23 cellular contexts compared by ENCODE assay signal in the genomic region with DNA sequence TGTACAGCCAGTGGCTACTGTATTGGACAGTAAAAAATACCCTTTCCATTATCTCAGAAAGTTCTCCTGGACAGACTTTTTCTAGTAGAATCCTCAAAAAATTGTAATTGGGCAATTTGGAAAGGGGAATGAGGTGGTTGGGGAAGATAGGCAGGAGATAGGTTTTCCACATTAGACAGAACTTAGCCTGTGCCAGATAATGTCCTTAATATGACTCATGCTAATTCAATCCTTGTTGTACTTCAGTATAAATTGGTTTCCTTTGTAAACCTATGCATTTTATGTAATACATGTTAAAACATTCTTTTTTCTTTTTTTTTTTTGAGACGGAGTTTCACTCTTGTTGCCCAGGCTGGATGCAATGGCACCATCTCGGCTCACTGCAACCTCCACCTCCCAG. TPM values are rescaled to one million over a fixed set of nuclear protein-coding genes. Genes with fewer than 3 reads are reported as not detected.
DNase-seq lines count a peak whose midpoint lies in the region; ATAC-seq, FAIRE-seq and TF ChIP-seq lines count a peak whose summit lies in the region.
"Had no signal": no experiment of that assay in that cellular context is flagged by ENCODE, and none has a peak within 500 bp of the region (broad histone marks: within the 10 kb centered on the region; RNA-seq: fewer than 3 reads in every experiment).

No MANE protein-coding gene starts in this region.

- no peak overlapping the region for H3K4me3 ChIP-seq in keratinocyte (ENCODE audit: control insufficient read depth in 2 of 3, extremely low read depth in 1 of 3, insufficient read depth in 2 of 3, low read depth in 1 of 3, low read length in 3 of 3)
- H3K4me3 ChIP-seq: left lung, right atrium auricular region, transverse colon had no signal

- no peak overlapping the region for H3K27ac ChIP-seq in keratinocyte (ENCODE audit: control insufficient read depth, insufficient read depth, low read length)
- H3K27ac ChIP-seq: left lung, right atrium auricular region, transverse colon had no signal

- H4K20me1 ChIP-seq in keratinocyte (ENCODE audit: control insufficient read depth, extremely low read depth, insufficient read depth, low read length) = peaks cover 14% of the 10 kb centered on the region

- H3K9me1 ChIP-seq in keratinocyte (ENCODE audit: control insufficient read depth, extremely low read depth, insufficient read depth, low read length) = no peaks in the 10 kb centered on the region

- no peak overlapping the region for H2AFZ ChIP-seq in keratinocyte (ENCODE audit: control insufficient read depth, low read length)

- H3K4me1 ChIP-seq in keratinocyte (ENCODE audit: control insufficient read depth, extremely low read depth, insufficient read depth, low read length) = peaks cover 8% of the 10 kb centered on the region

- no peak for TF ChIP-seq CTCF in keratinocyte (optimal IDR thresholded peaks at IDR 0.05 in 1 of 3, IDR thresholded peaks at IDR 0.05 in 1 of 3, conservative IDR thresholded peaks at IDR 0.05 in 1 of 3; ENCODE audit: extremely low read depth in 1 of 3, insufficient read depth in 2 of 3, low read length in 3 of 3)

- H3K9me3 ChIP-seq in keratinocyte (ENCODE audit: control insufficient read depth, low read depth, low read length) = no peaks in the 10 kb centered on the region
- H3K9me3 ChIP-seq: left lung, right atrium auricular region, transverse colon had no signal

- dilution Hi-C loops in keratinocyte (cut with MboI; ENCODE audit: extremely low pct_ligation_motif_present, low sequenced_read_pairs) = no loop called here

- H3K27me3 ChIP-seq in keratinocyte (ENCODE audit: control insufficient read depth, extremely low read depth, insufficient read depth, low read length) = no peaks in the 10 kb centered on the region
- H3K27me3 ChIP-seq: left lung, right atrium auricular region, transverse colon had no signal

- peak overlapping the region; percentile 9 for H3K9ac ChIP-seq in keratinocyte (ENCODE audit: control insufficient read depth, extremely low read depth, insufficient read depth, low read length)

- no peak for FAIRE-seq in keratinocyte (lab: Jason Lieb, UNC)
- FAIRE-seq: G401.6, H54, HepG2 had no signal

- peak; percentile 45 for DNase-seq in COLO829 (ENCODE audit: low spot score)
- DNase-seq in RPMI7951 (ENCODE audit: low read depth) = peak; percentile 40
- peak; percentile 35 for DNase-seq in dermis blood vessel endothelial cell
- no peak for DNase-seq in keratinocyte (ENCODE audit: low read depth, low spot score)
- no peak for DNase-seq in activated T-cell treated with anti-CD3 and anti-CD28 coated beads for 4 hours
- no peak for DNase-seq in putamen (ENCODE audit: low spot score)
- no peak for DNase-seq in G401 (ENCODE audit: low spot score)
- DNase-seq: activated CD4-positive, alpha-beta T cell treated with anti-CD3 and anti-CD28 coated beads, Interleukin-2, amount 50 U/mL, for 48 hours; activated T-cell treated with anti-CD3 and anti-CD28 coated beads, Interleukin-2, amount 50 U/mL, for 4 hours; COR-L47; effector memory CD4-positive, alpha-beta T cell; left lung; NCI-H1930; nucleus accumbens; SIG-M5; stimulated activated naive CD4-positive, alpha-beta T cell treated with Interleukin-2 at 50 U/mL for 16 hours; transverse colon had no signal

- H3K36me3 ChIP-seq in keratinocyte (ENCODE audit: control insufficient read depth in 2 of 2, extremely low read depth in 1 of 2, insufficient read depth in 2 of 2, low read length in 2 of 2) = peaks cover 1 to 6% of the 10 kb centered on the region in 2 experiments
- H3K36me3 ChIP-seq: right atrium auricular region, transverse colon had no signal

- no peak for ATAC-seq in HG02938 (IDR thresholded peaks at IDR 0.05; ENCODE audit: unreplicated experiment)
- ATAC-seq: activated naive CD4-positive, alpha-beta T cell treated with anti-CD3 and anti-CD28 coated beads, Interleukin-2, amount 50 U/mL, for 72 hours; activated T-cell treated with anti-CD3 and anti-CD28 coated beads, Interleukin-2, amount 50 U/mL, for 4 hours; HepG2; left lung had no signal

- peaks cover 98% of the 10 kb centered on the region for H3K79me2 ChIP-seq in keratinocyte (ENCODE audit: control insufficient read depth, insufficient read depth, low read length)

- in situ Hi-C loops in G401 (cut with HindIII; ENCODE audit: low sequenced_read_pairs) = no loop called here

- H3K4me2 ChIP-seq in keratinocyte (ENCODE audit: control insufficient read depth, extremely low read depth, insufficient read depth, low read depth, low read length) = no peak overlapping the region

RNA-seq across cellular contexts. Expression of a gene that starts 8.9 kb away (rescaled TPM):
- total RNA-seq in RPMI7951 (2014; rRNA removed; shearing (Covaris generic)) = 194 and 210 TPM in 2 replicates
- 236 and 274 TPM in 2 replicates for total RNA-seq in dermis blood vessel endothelial cell
- polyA plus RNA-seq in keratinocyte = 83.2 to 150 TPM (median 146 TPM) in 3 replicates
- polyA plus RNA-seq in keratinocyte (2011; ENCODE audit: low read depth) = 346 TPM
- polyA plus RNA-seq in keratinocyte (2011; cell fraction: cytosol; rRNA removed) = 115 and 148 TPM in 2 replicates
- 67.9 and 117 TPM in 2 replicates for polyA plus RNA-seq in keratinocyte (2011; cell fraction: nucleus; rRNA removed)
- polyA plus RNA-seq in keratinocyte (2012; ENCODE audit: low replicate concordance) = 94.8 and 130 TPM in 2 replicates
- polyA minus RNA-seq in keratinocyte = 11.3 to 112 TPM (median 29.3 TPM) in 3 replicates
- polyA minus RNA-seq in keratinocyte (2011; cell fraction: cytosol; rRNA and poly(A)+ RNA removed) = 75.6 TPM
- polyA minus RNA-seq in keratinocyte (2011; cell fraction: nucleus; rRNA and poly(A)+ RNA removed) = 37.8 and 68.3 TPM in 2 replicates
- 186 and 308 TPM in 2 replicates for total RNA-seq in G401 (2014; rRNA removed; shearing (Covaris generic))

Comparison
In these comparisons a context has a peak if more than half of its experiments do, and no peak if none do; other contexts are left out.
1. DNase-seq: peak in COLO829 (single experiment), RPMI7951 (single experiment) and dermis blood vessel endothelial cell (single experiment); none in keratinocyte (single experiment), activated T-cell treated with anti-CD3 and anti-CD28 coated beads for 4 hours (single experiment), putamen (single experiment) and G401 (single experiment).